ENCODE assay signal across 19 cellular contexts in genomic region chr7:13834328-13834761, GRCh38.
DNase-seq lines count a peak whose midpoint lies in the region; ATAC-seq and TF ChIP-seq lines count a peak whose summit lies in the region.
"Had no signal": no experiment of that assay in that cellular context is flagged by ENCODE, and none has a peak within 500 bp of the region (broad histone marks: within the 10 kb centered on the region; RNA-seq: fewer than 3 reads in every experiment).

No MANE protein-coding gene starts in this region.

- H4K20me1 ChIP-seq in GM23248 (ENCODE audit: insufficient read depth): no peaks in the 10 kb centered on the region

- no peak for TF ChIP-seq EP300 in tibial nerve (IDR thresholded peaks at IDR 0.05)

- no peak for TF ChIP-seq POLR2A in tibial nerve (IDR thresholded peaks at IDR 0.05)

- 39 to 44% methylated on average over 6 of the region's 6 CpGs for WGBS in GM23248 (ENCODE audit: low coverage in 1 of 2, low lambda C conversion rate in 2 of 2, missing lambda C conversion rate in 2 of 2), 2 experiments
- WGBS in mesodermal cell (ENCODE audit: insufficient coverage in 2 of 2), 2 experiments: 39 to 43% methylated on average over 4 of the region's 6 CpGs
- WGBS in tibial nerve, 2 donors: 54 to 61% methylated on average over 6 of the region's 6 CpGs

- DNase-seq in GM23248 (peak; percentile 45), NCI-H69 (lab: John Stamatoyannopoulos, UW) (peak; percentile 13), epithelial cell of prostate (ENCODE audit: low read depth, low spot score) (no peak), tibial nerve (ENCODE audit: low spot score in 2 of 2) (no peak), glomerular visceral epithelial cell (ENCODE audit: extremely low spot score) (no peak), amygdala (lab: John Stamatoyannopoulos, UW) (no peak)
- DNase-seq: activated naive CD4-positive, alpha-beta T cell treated with Interleukin-2 at 50 U/mL for 16 hours; CD8-positive, alpha-beta T cell; DMS79 treated with DMSO at 0.1 percent for 48 hours; HCEC 1CT; Kasumi-1; NCI-H1417 treated with DMSO at 0.1 percent for 48 hours; small intestine; stimulated activated CD4-positive, alpha-beta T cell treated with anti-CD3 and anti-CD28 coated beads, Interleukin-4, amount 100 ng/mL, for 24 hours; SW 1271 had no signal

- H3K9me2 ChIP-seq in GM23248 (ENCODE audit: insufficient read depth): no peaks in the 10 kb centered on the region

- H3K9me3 ChIP-seq in GM23248 (ENCODE audit: low read depth): no peaks in the 10 kb centered on the region
- no peaks in the 10 kb centered on the region for H3K9me3 ChIP-seq in mesodermal cell (ENCODE audit: control insufficient read depth, low read length)
- no peaks in the 10 kb centered on the region for H3K9me3 ChIP-seq in tibial nerve
- H3K9me3 ChIP-seq: ascending aorta, vagina had no signal

- H3K4me1 ChIP-seq in GM23248 (ENCODE audit: insufficient read depth) (peaks cover 19% of the 10 kb centered on the region; the same call in 1 of the 2 replicates), mesodermal cell (ENCODE audit: control insufficient read depth, insufficient read depth, low read length, poor library complexity, severe bottlenecking) (peaks cover 32% of the 10 kb centered on the region), tibial nerve (peaks cover 0 to 8% (median 0%) of the 10 kb centered on the region in 4 donors)
- H3K4me1 ChIP-seq: ascending aorta, vagina had no signal

- H3K36me3 ChIP-seq in GM23248 (ENCODE audit: low read depth): no peaks in the 10 kb centered on the region
- H3K36me3 ChIP-seq in mesodermal cell (ENCODE audit: control insufficient read depth, insufficient read depth, low read length): no peaks in the 10 kb centered on the region
- no peaks in the 10 kb centered on the region for H3K36me3 ChIP-seq in tibial nerve
- H3K36me3 ChIP-seq: ascending aorta, vagina had no signal

- no peak for ATAC-seq in GM19452 (IDR thresholded peaks at IDR 0.05; ENCODE audit: unreplicated experiment)
- ATAC-seq: CD8-positive, alpha-beta T cell had no signal

- no peaks in the 10 kb centered on the region for H3F3A ChIP-seq in GM23248 (ENCODE audit: insufficient read depth)

- H3K27me3 ChIP-seq in GM23248 (replicated peaks; ENCODE audit: insufficient read depth): no peaks in the 10 kb centered on the region
- H3K27me3 ChIP-seq in tibial nerve: no peaks in the 10 kb centered on the region
- H3K27me3 ChIP-seq: ascending aorta, vagina had no signal

- H3K4me2 ChIP-seq in GM23248 (ENCODE audit: unreplicated experiment): no peak overlapping the region

- in situ Hi-C loops in GM23248 (cut with MboI): no loop called here

- H3K9ac ChIP-seq in GM23248: no peak overlapping the region

- H2AFZ ChIP-seq in GM23248: peak overlapping the region; percentile 9; the same call in 1 of the 2 replicates

- no peak overlapping the region for H3K27ac ChIP-seq in GM23248
- H3K27ac ChIP-seq in epithelial cell of prostate: peak overlapping the region; percentile 6
- H3K27ac ChIP-seq in mesodermal cell (ENCODE audit: low read depth, low read length, severe bottlenecking): peak overlapping the region; percentile 50
- no peak overlapping the region for H3K27ac ChIP-seq in tibial nerve
- H3K27ac ChIP-seq: ascending aorta, vagina had no signal

- no peaks in the 10 kb centered on the region for H3K79me2 ChIP-seq in GM23248 (ENCODE audit: insufficient read depth)

- TF ChIP-seq CTCF in tibial nerve (IDR thresholded peaks at IDR 0.05): no peak

- H3K4me3 ChIP-seq in GM23248 (no peak overlapping the region), mesodermal cell (ENCODE audit: extremely low read depth, insufficient read depth, low read length, poor library complexity, severe bottlenecking) (no peak overlapping the region), tibial nerve (no peak overlapping the region)
- H3K4me3 ChIP-seq: ascending aorta, vagina had no signal

Comparison
In these comparisons a context has a peak if more than half of its experiments do, and no peak if none do; other contexts are left out.
1. DNase-seq: peak in GM23248 (single experiment) and NCI-H69 (single experiment); none in epithelial cell of prostate (single experiment), tibial nerve (0 of 2), glomerular visceral epithelial cell (single experiment) and amygdala (0 of 56).
2. H3K27ac ChIP-seq: peak in epithelial cell of prostate (single experiment) and mesodermal cell (single experiment); none in GM23248 (single experiment) and tibial nerve (0 of 4).